Comparison of ENCODE assay signal across 1 cellular context in genomic region chr11:78037056-78037455, GRCh38.
TF ChIP-seq lines count a peak whose summit lies in the region.

No MANE protein-coding gene starts in this region.

TF ChIP-seq in HCT116, 20 proteins besides CTCF, POLR2A, EP300 and RAD21 (continued from another document):
- no peak for TF ChIP-seq ATF3 (IDR thresholded peaks at IDR 0.05)
- no peak for TF ChIP-seq SRF (IDR thresholded peaks at IDR 0.05; ENCODE audit: low read depth)
- no peak for TF ChIP-seq ELF1 (IDR thresholded peaks at IDR 0.05; ENCODE audit: borderline replicate concordance, low read depth)
- no peak for TF ChIP-seq SIN3A (IDR thresholded peaks at IDR 0.05; ENCODE audit: low read depth)
- TF ChIP-seq, protein P1, sequence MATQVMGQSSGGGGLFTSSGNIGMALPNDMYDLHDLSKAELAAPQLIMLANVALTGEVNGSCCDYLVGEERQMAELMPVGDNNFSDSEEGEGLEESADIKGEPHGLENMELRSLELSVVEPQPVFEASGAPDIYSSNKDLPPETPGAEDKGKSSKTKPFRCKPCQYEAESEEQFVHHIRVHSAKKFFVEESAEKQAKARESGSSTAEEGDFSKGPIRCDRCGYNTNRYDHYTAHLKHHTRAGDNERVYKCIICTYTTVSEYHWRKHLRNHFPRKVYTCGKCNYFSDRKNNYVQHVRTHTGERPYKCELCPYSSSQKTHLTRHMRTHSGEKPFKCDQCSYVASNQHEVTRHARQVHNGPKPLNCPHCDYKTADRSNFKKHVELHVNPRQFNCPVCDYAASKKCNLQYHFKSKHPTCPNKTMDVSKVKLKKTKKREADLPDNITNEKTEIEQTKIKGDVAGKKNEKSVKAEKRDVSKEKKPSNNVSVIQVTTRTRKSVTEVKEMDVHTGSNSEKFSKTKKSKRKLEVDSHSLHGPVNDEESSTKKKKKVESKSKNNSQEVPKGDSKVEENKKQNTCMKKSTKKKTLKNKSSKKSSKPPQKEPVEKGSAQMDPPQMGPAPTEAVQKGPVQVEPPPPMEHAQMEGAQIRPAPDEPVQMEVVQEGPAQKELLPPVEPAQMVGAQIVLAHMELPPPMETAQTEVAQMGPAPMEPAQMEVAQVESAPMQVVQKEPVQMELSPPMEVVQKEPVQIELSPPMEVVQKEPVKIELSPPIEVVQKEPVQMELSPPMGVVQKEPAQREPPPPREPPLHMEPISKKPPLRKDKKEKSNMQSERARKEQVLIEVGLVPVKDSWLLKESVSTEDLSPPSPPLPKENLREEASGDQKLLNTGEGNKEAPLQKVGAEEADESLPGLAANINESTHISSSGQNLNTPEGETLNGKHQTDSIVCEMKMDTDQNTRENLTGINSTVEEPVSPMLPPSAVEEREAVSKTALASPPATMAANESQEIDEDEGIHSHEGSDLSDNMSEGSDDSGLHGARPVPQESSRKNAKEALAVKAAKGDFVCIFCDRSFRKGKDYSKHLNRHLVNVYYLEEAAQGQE (IDR thresholded peaks at IDR 0.05; ENCODE audit: low read depth) = no peak
- no peak for TF ChIP-seq EGR1 (IDR thresholded peaks at IDR 0.05; ENCODE audit: low read depth)
- TF ChIP-seq CEBPB (IDR thresholded peaks at IDR 0.05; ENCODE audit: low read depth) = no peak
- no peak for TF ChIP-seq JUND (IDR thresholded peaks at IDR 0.05)
- TF ChIP-seq TCF7L2 (IDR thresholded peaks at IDR 0.05; ENCODE audit: borderline replicate concordance, extremely low read depth, insufficient read depth, insufficient read length) = no peak
- TF ChIP-seq ZFX (IDR thresholded peaks at IDR 0.05) = no peak
TF ChIP-seq in HCT116: peak in this region for 0.
